ENCODE assay signal across 13 cellular contexts in the genomic region with DNA sequence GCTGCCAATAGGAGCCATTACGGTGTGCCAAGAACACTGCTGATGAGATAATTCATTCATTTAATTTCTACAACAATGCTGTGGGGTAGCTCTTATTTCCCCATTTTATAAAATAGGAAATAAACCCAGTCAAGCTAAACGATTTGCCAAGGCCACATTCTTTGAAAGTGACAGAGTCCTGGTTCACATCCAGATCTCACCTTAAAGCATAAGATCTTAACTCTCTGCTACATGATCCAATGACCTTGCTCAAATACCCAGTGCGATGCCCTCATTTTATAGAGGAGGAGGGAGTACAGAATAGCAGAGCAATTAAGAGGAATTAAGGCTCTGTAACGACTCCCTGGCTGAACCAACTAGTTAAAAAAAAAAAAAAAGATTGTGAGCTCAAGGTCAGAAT. TPM values are rescaled to one million over a fixed set of nuclear protein-coding genes. Genes with fewer than 3 reads are reported as not detected.
DNase-seq lines count a peak whose midpoint lies in the region; ATAC-seq, FAIRE-seq and TF ChIP-seq lines count a peak whose summit lies in the region.
"Had no signal": no experiment of that assay in that cellular context is flagged by ENCODE, and none has a peak within 500 bp of the region (broad histone marks: within the 10 kb centered on the region; RNA-seq: fewer than 3 reads in every experiment).

No MANE protein-coding gene starts in this region.

- TF ChIP-seq RAD21 in K562 (CRISPR knock-in tag; conservative IDR thresholded peaks at IDR 0.05 in 1 of 2, IDR thresholded peaks at IDR 0.05 in 1 of 2): no peak

- H3K36me3 ChIP-seq in Caco-2 (ENCODE audit: control insufficient read depth, insufficient read depth, low read length) (no peaks in the 10 kb centered on the region), K562 (ENCODE audit: control insufficient read depth, insufficient read depth, low read length) (no peaks in the 10 kb centered on the region; the same call in 1 of the 3 replicates), mesodermal cell (ENCODE audit: control insufficient read depth, insufficient read depth, low read length) (no peaks in the 10 kb centered on the region)

- in situ Hi-C loops in K562 (cut with MboI): no loop called here

- peaks cover 59% of the 10 kb centered on the region for H3K4me1 ChIP-seq in Caco-2
- peaks cover 29 to 59% of the 10 kb centered on the region in 2 experiments for H3K4me1 ChIP-seq in K562 (replicated peaks in 1 of 2; ENCODE audit: control insufficient read depth in 2 of 2, insufficient read depth in 2 of 2, low read length in 2 of 2)
- H3K4me1 ChIP-seq in mesodermal cell (ENCODE audit: control insufficient read depth, insufficient read depth, low read length, poor library complexity, severe bottlenecking): peaks cover 34% of the 10 kb centered on the region

- H3K4me1 Mint-ChIP-seq in Caco-2 (ENCODE audit: low read depth, unreplicated experiment): peaks cover 63% of the 10 kb centered on the region
- H3K4me1 Mint-ChIP-seq: naive thymus-derived CD8-positive, alpha-beta T cell; stimulated activated naive B cell treated with anti-CD40 and anti-IgM and Interleukin-4, amounts not matched to agents 10 μg/mL and 1 μg/mL and 100 μg/mL, for 72 hours had no signal

- H3K27me3 Mint-ChIP-seq in Caco-2 (ENCODE audit: insufficient read depth, unreplicated experiment): no peaks in the 10 kb centered on the region

- no peak for DNase-seq in Caco-2
- DNase-seq in MV-4-11 (lab: John Stamatoyannopoulos, UW): peak; percentile 50
- DNase-seq in K562 (ENCODE audit: extremely low read depth in 1 of 4, low spot score in 3 of 4): no peak
- DNase-seq in activated effector memory CD4-positive, alpha-beta T cell treated with Interleukin-2 at 50 U/mL for 16 hours: no peak
- no peak for DNase-seq in NCI-H2107 treated with DMSO at 0.1 percent for 48 hours (lab: John Stamatoyannopoulos, UW; ENCODE audit: unreplicated experiment)
- DNase-seq in stimulated activated naive CD4-positive, alpha-beta T cell treated with Interleukin-2 at 50 U/mL for 16 hours (lab: John Stamatoyannopoulos, UW): no peak
- DNase-seq: activated naive CD4-positive, alpha-beta T cell treated with anti-CD3 and anti-CD28 coated beads, Interleukin-2, amount 50 U/mL, for 16 hours; CD4-positive, alpha-beta T cell; effector CD4-positive, alpha-beta T cell; naive thymus-derived CD8-positive, alpha-beta T cell; stimulated activated naive B cell treated with anti-CD40 and anti-IgM and Interleukin-4, amounts not matched to agents 10 μg/mL and 1 μg/mL and 100 μg/mL, for 72 hours had no signal

- POLR2A ChIA-PET in Caco-2 (lab: Charles Lee): interaction anchor here (0.6 kb wide), 1 partner anchor 20 kb away, joined by 3 read pairs; no protein-coding TSS in a partner anchor
- POLR2A ChIA-PET in K562 (lab: Yijun Ruan, JAX): interaction anchor here (0.6 to 3.0 kb wide), 5 partner anchors 9 to 102 kb away, joined by 3 to 12 read pairs (median 3); no protein-coding TSS in a partner anchor

- intact Hi-C loops in Caco-2 (cut with micrococcal nuclease; ENCODE audit: unreplicated experiment): no loop called here
- intact Hi-C loops in K562 (cut with micrococcal nuclease): no loop called here

- H2AFZ ChIP-seq in K562 (ENCODE audit: low read depth, low read length): peak overlapping the region; percentile 97

- TF ChIP-seq POLR2A in K562 (conservative IDR thresholded peaks at IDR 0.05): no peak

- TF ChIP-seq CTCF in Caco-2 (IDR thresholded peaks at IDR 0.05; ENCODE audit: insufficient read depth in 1 of 2, low read depth in 1 of 2, low read length in 1 of 2, severe bottlenecking in 1 of 2, unreplicated experiment in 1 of 2): no peak
- TF ChIP-seq CTCF in K562 (IDR thresholded peaks at IDR 0.05 in 2 of 3, conservative IDR thresholded peaks at IDR 0.05 in 1 of 3; ENCODE audit: insufficient read depth in 2 of 3, low read depth in 1 of 3, low read length in 3 of 3): no peak

- WGBS in K562 (ENCODE audit: insufficient coverage, low coverage, missing lambda C conversion rate): 24% methylated on average over 4 of the region's 4 CpGs
- 80% methylated on average over 2 of the region's 4 CpGs; no CpG with 5 or more reads in 1 of the 2 experiments for WGBS in mesodermal cell (ENCODE audit: insufficient coverage in 2 of 2), 2 experiments

- H4K20me1 ChIP-seq in K562 (replicated peaks; ENCODE audit: control insufficient read depth, insufficient read depth, low read length): no peaks in the 10 kb centered on the region

- CTCF ChIA-PET in Caco-2 (lab: Charles Lee): interaction anchor here (0.6 to 1.1 kb wide), 2 partner anchors 21 to 545 kb away, joined by 3 to 8 read pairs; a partner anchor contains a TSS
- CTCF ChIA-PET in K562 (lab: Yijun Ruan, JAX; ENCODE audit: low intra/inter-chr PET ratio): no interaction called here

- H3K9me3 Mint-ChIP-seq in Caco-2 (ENCODE audit: unreplicated experiment): no peaks in the 10 kb centered on the region
- H3K9me3 Mint-ChIP-seq: CD4-positive, alpha-beta T cell; naive thymus-derived CD8-positive, alpha-beta T cell; stimulated activated naive B cell treated with anti-CD40 and anti-IgM and Interleukin-4, amounts not matched to agents 10 μg/mL and 1 μg/mL and 100 μg/mL, for 72 hours had no signal

- H3K27ac ChIP-seq in K562 (ENCODE audit: extremely low read depth, low read depth, low read length): peak overlapping the region; percentile 88
- peak overlapping the region; percentile 39 for H3K27ac ChIP-seq in mesodermal cell (ENCODE audit: low read depth, low read length, severe bottlenecking)

- H3K9me1 ChIP-seq in K562 (ENCODE audit: control insufficient read depth, insufficient read depth, low read length): no peaks in the 10 kb centered on the region

- H3K9me3 ChIP-seq in Caco-2 (no peaks in the 10 kb centered on the region), K562 (replicated peaks; ENCODE audit: control insufficient read depth, insufficient read depth, low read depth, low read length) (no peaks in the 10 kb centered on the region), mesodermal cell (ENCODE audit: control insufficient read depth, low read length) (no peaks in the 10 kb centered on the region)

- H3K79me2 ChIP-seq in K562 (ENCODE audit: control insufficient read depth, insufficient read depth, low read length): no peaks in the 10 kb centered on the region

- no peak for TF ChIP-seq EP300 in K562 (IDR thresholded peaks at IDR 0.05; ENCODE audit: low read length)

- no TSS peak for BruUV-seq in Caco-2 (replicated peaks; lab: Mats Ljungman, UMichigan)
- BruUV-seq in K562 (replicated peaks; lab: Mats Ljungman, UMichigan): TSS peak; percentile 90

- peak overlapping the region; percentile 76 for H3K27ac Mint-ChIP-seq in Caco-2 (ENCODE audit: unreplicated experiment)
- H3K27ac Mint-ChIP-seq: CD4-positive, alpha-beta T cell; naive thymus-derived CD8-positive, alpha-beta T cell; stimulated activated naive B cell treated with anti-CD40 and anti-IgM and Interleukin-4, amounts not matched to agents 10 μg/mL and 1 μg/mL and 100 μg/mL, for 72 hours had no signal

- peak overlapping the region in 1 of 2 experiments; percentile 68; a peak in 2 of 4 replicates for H3K9ac ChIP-seq in K562 (ENCODE audit: insufficient read depth in 1 of 2, low read depth in 2 of 2, low read length in 2 of 2)

- H3K27me3 ChIP-seq in Caco-2 (replicated peaks; ENCODE audit: control insufficient read depth, insufficient read depth, low read length) (no peaks in the 10 kb centered on the region), K562 (ENCODE audit: control insufficient read depth in 2 of 2, insufficient read depth in 2 of 2, low read length in 2 of 2) (no peaks in the 10 kb centered on the region)

- no peak overlapping the region for H3K4me3 Mint-ChIP-seq in Caco-2 (ENCODE audit: unreplicated experiment)
- H3K4me3 Mint-ChIP-seq: CD4-positive, alpha-beta T cell; naive thymus-derived CD8-positive, alpha-beta T cell; stimulated activated naive B cell treated with anti-CD40 and anti-IgM and Interleukin-4, amounts not matched to agents 10 μg/mL and 1 μg/mL and 100 μg/mL, for 72 hours had no signal

- H3K36me3 Mint-ChIP-seq in Caco-2 (ENCODE audit: insufficient read depth, unreplicated experiment): peaks cover 13% of the 10 kb centered on the region
- H3K36me3 Mint-ChIP-seq: naive thymus-derived CD8-positive, alpha-beta T cell; stimulated activated naive B cell treated with anti-CD40 and anti-IgM and Interleukin-4, amounts not matched to agents 10 μg/mL and 1 μg/mL and 100 μg/mL, for 72 hours had no signal

- no peak overlapping the region for H3K4me3 ChIP-seq in Caco-2 (ENCODE audit: low read depth, low read length)
- no peak overlapping the region for H3K4me3 ChIP-seq in K562
- H3K4me3 ChIP-seq in mesodermal cell (ENCODE audit: extremely low read depth, insufficient read depth, low read length, poor library complexity, severe bottlenecking): no peak overlapping the region

- FAIRE-seq in K562 (lab: Jason Lieb, UNC): peak; percentile 15

- peak overlapping the region; percentile 60 for H3K4me2 ChIP-seq in K562 (ENCODE audit: insufficient read depth, low read length)

- ATAC-seq in K562: peak; percentile 10
- ATAC-seq in HG03571 (IDR thresholded peaks at IDR 0.05; ENCODE audit: unreplicated experiment): no peak
- ATAC-seq: naive thymus-derived CD8-positive, alpha-beta T cell; stimulated activated naive B cell treated with anti-CD40 and anti-IgM and Interleukin-4, amounts not matched to agents 10 μg/mL and 1 μg/mL and 100 μg/mL, for 72 hours had no signal

RNA-seq across cellular contexts. Expression of a gene that starts 5.0 kb away (rescaled TPM):
- total RNA-seq in Caco-2 (2022) (2.5 and 2.6 TPM in 2 replicates), K562 (2014; rRNA removed) (not detected in 2 replicates), K562 (2014; rRNA removed; fragmentation: Illumina TruSeq; extraction: Trizol) (not detected in 2 replicates), K562 (2015; rRNA removed; fragmentation: Illumina TruSeq; extraction: Trizol) (0.04 TPM in 2 replicates), K562 (2021) (not detected in 2 replicates)
- total RNA-seq in K562 (2011; cell fraction: chromatin; rRNA removed; ENCODE audit: low replicate concordance): not detected in 2 replicates
- not detected in 2 replicates for total RNA-seq in K562 (2011; cell fraction: nucleolus; rRNA removed)
- 0.23 TPM in 1 of 2 replicates, not detected in the other for total RNA-seq in K562 (2011; cell fraction: nucleoplasm; rRNA removed)
- polyA plus RNA-seq in K562 (2011; rRNA removed) (not detected in 2 replicates), K562 (2014; fragmentation: Illumina TruSeq; extraction: Trizol) (0.03 TPM in 1 of 2 replicates, not detected in the other), K562 (2014; fragmentation: Nextera tagmentation; extraction: Ambion mirVana) (under 1 TPM in 1 of 2 experiments, not detected in 1; 0.01 TPM), K562 (2014; rRNA removed) (0.01 TPM in 1 of 2 replicates, not detected in the other)
- polyA plus RNA-seq in K562 (2011; cell fraction: cytosol; rRNA removed): 0.03 TPM in 1 of 2 replicates, not detected in the other
- not detected in 2 replicates for polyA plus RNA-seq in K562 (2011; cell fraction: nucleus; rRNA removed)
- polyA plus RNA-seq in K562 (2012): 0.04 and 0.05 TPM in 2 replicates
- not detected in 2 replicates for polyA minus RNA-seq in K562 (2011; rRNA and poly(A)+ RNA removed)
- not detected in 2 replicates for polyA minus RNA-seq in K562 (2011; cell fraction: cytosol; rRNA and poly(A)+ RNA removed)
- not detected in 2 replicates for polyA minus RNA-seq in K562 (2011; cell fraction: nucleus; rRNA and poly(A)+ RNA removed)
- 0.04 TPM for polyA plus RNA-seq in mesodermal cell (2013, experiment 1 of 2)
- polyA plus RNA-seq in mesodermal cell (2013, experiment 2 of 2): not detected
- total RNA-seq: CD4-positive, alpha-beta T cell; naive thymus-derived CD8-positive, alpha-beta T cell had no signal
- polyA plus RNA-seq: naive thymus-derived CD8-positive, alpha-beta T cell had no signal

RNA-seq across cellular contexts. Expression of a gene that starts 21.0 kb away (rescaled TPM):
- total RNA-seq in Caco-2 (2022) (43.9 and 49.1 TPM in 2 replicates), K562 (2014; rRNA removed) (3.1 and 3.6 TPM in 2 replicates), K562 (2014; rRNA removed; fragmentation: Illumina TruSeq; extraction: Trizol) (4.3 and 5.6 TPM in 2 replicates), K562 (2015; rRNA removed; fragmentation: Illumina TruSeq; extraction: Trizol) (5.8 and 6.3 TPM in 2 replicates), K562 (2021) (4.1 and 4.9 TPM in 2 replicates)
- 6.6 and 7.6 TPM in 2 replicates for total RNA-seq in K562 (2011; cell fraction: chromatin; rRNA removed; ENCODE audit: low replicate concordance)
- 4.6 and 5.3 TPM in 2 replicates for total RNA-seq in K562 (2011; cell fraction: nucleolus; rRNA removed)
- total RNA-seq in K562 (2011; cell fraction: nucleoplasm; rRNA removed): 6.6 and 9.2 TPM in 2 replicates
- polyA plus RNA-seq in K562 (2011; rRNA removed) (4.7 and 4.9 TPM in 2 replicates), K562 (2014; fragmentation: Illumina TruSeq; extraction: Trizol) (3.3 and 3.5 TPM in 2 replicates), K562 (2014; fragmentation: Nextera tagmentation; extraction: Ambion mirVana) (1 to 10 TPM; 1.1 to 2.0 TPM), K562 (2014; rRNA removed) (2.6 TPM in 2 replicates)
- polyA plus RNA-seq in K562 (2011; cell fraction: cytosol; rRNA removed): 1.2 and 3.2 TPM in 2 replicates
- 1.7 and 3.6 TPM in 2 replicates for polyA plus RNA-seq in K562 (2011; cell fraction: nucleus; rRNA removed)
- 2.9 and 4.4 TPM in 2 replicates for polyA plus RNA-seq in K562 (2012)
- 13.8 and 13.9 TPM in 2 replicates for polyA minus RNA-seq in K562 (2011; rRNA and poly(A)+ RNA removed)
- polyA minus RNA-seq in K562 (2011; cell fraction: cytosol; rRNA and poly(A)+ RNA removed): 4.2 and 6.2 TPM in 2 replicates
- 1.9 and 4.0 TPM in 2 replicates for polyA minus RNA-seq in K562 (2011; cell fraction: nucleus; rRNA and poly(A)+ RNA removed)
- 12.6 TPM for polyA plus RNA-seq in mesodermal cell (2013, experiment 1 of 2)
- polyA plus RNA-seq in mesodermal cell (2013, experiment 2 of 2): 13.5 TPM
